ENCODE assay signal across 11 cellular contexts in genomic region chr7:118870187-118870586, GRCh38.
A peak's percentile ranks its signal among the peaks of the same experiment; 100 is the strongest.
DNase-seq lines count a peak whose midpoint lies in the region; ATAC-seq and TF ChIP-seq lines count a peak whose summit lies in the region.
"Had no signal": no experiment of that assay in that cellular context is flagged by ENCODE, and none has a peak within 500 bp of the region (broad histone marks: within the 10 kb centered on the region; RNA-seq: fewer than 3 reads in every experiment).

No MANE protein-coding gene starts in this region.

- TF ChIP-seq CTCF in DND-41 (IDR thresholded peaks at IDR 0.05; ENCODE audit: borderline replicate concordance, extremely low read depth, low read length, poor library complexity, severe bottlenecking) (peak; percentile 55), PC-9 (conservative IDR thresholded peaks at IDR 0.05) (no peak; the same call in 1 of the 2 replicates)

- H3K4me2 ChIP-seq in DND-41 (ENCODE audit: insufficient read depth, low read length) (no peak overlapping the region), PC-9 (no peak overlapping the region)

- ATAC-seq in DND-41 (ENCODE audit: insufficient read depth, low read depth) (0 out of 3 replicates have a peak, but pooled peaks have one; percentile 43), HG03432 (IDR thresholded peaks at IDR 0.05; ENCODE audit: unreplicated experiment) (peak; percentile 41), GM18867 (IDR thresholded peaks at IDR 0.05; ENCODE audit: unreplicated experiment) (no peak)
- ATAC-seq: mucosa of descending colon had no signal

- H3K79me2 ChIP-seq in DND-41 (ENCODE audit: insufficient read depth, low read length) = no peaks in the 10 kb centered on the region
- no peaks in the 10 kb centered on the region for H3K79me2 ChIP-seq in PC-9 (ENCODE audit: low read depth)

- no TSS peak for BruUV-seq in PC-9 (replicated peaks; lab: Mats Ljungman, UMichigan)

- DNase-seq in DND-41 (no peak), SK-MEL-5 (ENCODE audit: low read depth, low spot score) (peak; percentile 52), islet precursor cell (peak; percentile 68), NCI-H2029 treated with DMSO at 0.1 percent for 48 hours (lab: John Stamatoyannopoulos, UW) (no peak), GF-D8 (lab: John Stamatoyannopoulos, UW) (no peak), PC-9 (no peak)
- DNase-seq: mucosa of descending colon; stimulated activated naive CD4-positive, alpha-beta T cell; T-helper 1 cell had no signal

- H3K36me3 ChIP-seq in DND-41 (ENCODE audit: insufficient read depth, low read length) (no peaks in the 10 kb centered on the region), PC-9 (ENCODE audit: low read depth) (no peaks in the 10 kb centered on the region)

- H3K27ac ChIP-seq in DND-41 (ENCODE audit: low read length) (no peak overlapping the region), PC-9 (no peak overlapping the region)

- H2AFZ ChIP-seq in DND-41 (ENCODE audit: low read depth, low read length) (peak overlapping the region; percentile 3; the same call in 1 of the 2 replicates), PC-9 (no peak overlapping the region)

- H3K9ac ChIP-seq in DND-41 (ENCODE audit: low read depth, low read length) = no peak overlapping the region

- CTCF ChIA-PET in PC-9 (lab: Charles Lee) = interaction anchor here (0.6 kb wide), 1 partner anchor 1739 kb away, joined by 3 read pairs; no protein-coding TSS in a partner anchor

- H3K9me3 ChIP-seq in DND-41 (ENCODE audit: insufficient read depth, low read length, severe bottlenecking) = no peaks in the 10 kb centered on the region
- H3K9me3 ChIP-seq in PC-9 (ENCODE audit: insufficient read depth, low read depth) = no peaks in the 10 kb centered on the region
- H3K9me3 ChIP-seq: mucosa of descending colon had no signal

- POLR2A ChIA-PET in PC-9 (lab: Charles Lee; ENCODE audit: unreplicated experiment) = no interaction called here

- H3K4me3 ChIP-seq in DND-41 (ENCODE audit: low read depth in 1 of 2, low read length in 2 of 2) (no peak overlapping the region), PC-9 (no peak overlapping the region)
- H3K4me3 ChIP-seq: mucosa of descending colon had no signal

- H3K9me2 ChIP-seq in PC-9 (ENCODE audit: insufficient read depth) = no peaks in the 10 kb centered on the region

- in situ Hi-C loops in SK-MEL-5 (cut with HindIII; ENCODE audit: low pct_unique_long_range_greater_than_20kb, low sequenced_read_pairs) = no loop called here

- H3K27me3 ChIP-seq in DND-41 (ENCODE audit: insufficient read depth, low read length, poor library complexity) = no peaks in the 10 kb centered on the region
- H3K27me3 ChIP-seq in PC-9 (ENCODE audit: insufficient read depth, low read depth) = no peaks in the 10 kb centered on the region

- H3F3A ChIP-seq in PC-9 (ENCODE audit: insufficient read depth, low read depth) = no peaks in the 10 kb centered on the region

- no peaks in the 10 kb centered on the region for H4K20me1 ChIP-seq in DND-41 (ENCODE audit: insufficient read depth, low read length)
- no peaks in the 10 kb centered on the region for H4K20me1 ChIP-seq in PC-9 (ENCODE audit: insufficient read depth)

- intact Hi-C loops in PC-9 (cut with micrococcal nuclease; ENCODE audit: unreplicated experiment) = no loop called here

- H3K4me1 ChIP-seq in DND-41 (ENCODE audit: insufficient read depth, low read length) (peaks cover 16% of the 10 kb centered on the region), PC-9 (replicated peaks; ENCODE audit: insufficient read depth) (no peaks in the 10 kb centered on the region)

Comparison
In these comparisons a context has a peak if more than half of its experiments do, and no peak if none do; other contexts are left out.
1. DNase-seq: peak in SK-MEL-5 (single experiment) and islet precursor cell (single experiment); none in DND-41 (single experiment), NCI-H2029 treated with DMSO at 0.1 percent for 48 hours (single experiment), GF-D8 (single experiment) and PC-9 (0 of 2).